ENCODE assay signal across 8 cellular contexts in the genomic region with DNA sequence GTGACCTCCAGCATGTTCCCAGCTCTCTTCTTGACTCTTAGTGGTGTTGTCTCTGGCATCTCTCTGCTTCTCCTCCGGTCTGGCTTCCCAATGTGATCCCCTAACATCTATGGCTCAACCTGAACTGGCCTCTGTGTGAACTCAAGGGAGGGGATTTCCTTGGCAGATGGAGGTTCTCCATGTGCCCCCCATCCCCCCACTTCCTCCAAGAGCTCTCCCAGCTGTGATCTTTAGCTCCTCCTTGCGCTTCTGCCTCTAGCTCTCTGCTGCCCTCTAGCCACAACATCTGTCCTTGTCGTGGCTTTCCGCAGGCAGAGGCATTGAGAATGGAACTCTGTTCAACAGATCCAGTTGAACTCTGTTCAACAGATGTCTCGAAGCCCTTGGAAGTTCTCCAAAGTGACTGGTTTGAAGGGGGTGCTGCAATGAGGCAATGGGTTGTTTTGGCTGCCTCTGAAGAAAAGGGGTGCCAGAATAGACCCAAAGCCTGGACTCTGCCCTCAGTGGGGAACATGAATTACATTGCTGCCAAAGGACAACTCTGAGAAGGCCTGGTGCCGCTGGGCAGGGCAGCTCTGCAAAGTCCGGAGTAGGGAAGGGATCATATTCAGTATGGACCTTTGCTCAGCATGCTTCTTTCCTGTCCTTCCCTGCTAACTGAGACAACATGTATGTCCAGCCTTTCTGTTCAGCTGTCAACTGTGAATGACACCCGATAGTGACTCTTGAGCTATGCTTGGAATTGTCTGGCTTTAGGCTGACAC.
DNase-seq lines count a peak whose midpoint lies in the region; ATAC-seq, FAIRE-seq and TF ChIP-seq lines count a peak whose summit lies in the region.

No MANE protein-coding gene starts in this region.

- no peaks in the 10 kb centered on the region for H4K20me1 ChIP-seq in HepG2 (ENCODE audit: insufficient read depth, low read length)

- peak; percentile 92 for DNase-seq in A172 (ENCODE audit: low spot score)
- peak; percentile 50 for DNase-seq in NCI-H345 (lab: John Stamatoyannopoulos, UW)
- DNase-seq in colonic mucosa: peak; percentile 86
- peak; percentile 67 for DNase-seq in HepG2 (ENCODE audit: low spot score)
- DNase-seq in stimulated activated CD8-positive, alpha-beta memory T cell treated with anti-CD3 and anti-CD28 coated beads, Interleukin-12 subunit alpha, Interleukin-12 subunit beta, amount 100 ng/mL, for 24 hours (ENCODE audit: extremely low read depth): peak; percentile 24

- intact Hi-C loops in colonic mucosa (cut with DNase I): loop anchor here (5.0 kb wide), 1 partner anchor 159 kb away; no protein-coding TSS in a partner anchor
- intact Hi-C loops in HepG2 (cut with micrococcal nuclease; ENCODE audit: unreplicated experiment): loop anchor here (1.0 to 5.0 kb wide), 4 partner anchors 40 to 184 kb away; a partner anchor contains a TSS

- H2AFZ ChIP-seq in HepG2 (ENCODE audit: low read length): peak overlapping the region; percentile 38

- TF ChIP-seq CTCF in colonic mucosa (IDR thresholded peaks at IDR 0.05) (peak; percentile 82), HepG2 (CRISPR knock-in tag; IDR thresholded peaks at IDR 0.05) (peak; percentile 97)

- TF ChIP-seq POLR2A in HepG2 (IDR thresholded peaks at IDR 0.05; ENCODE audit: insufficient read depth in 1 of 2, low read depth in 2 of 2, low read length in 2 of 2): no peak

- POLR2A ChIA-PET in HepG2 (lab: Yijun Ruan, JAX): interaction anchor here (0.9 to 2.1 kb wide), 11 partner anchors 11 to 442 kb away, joined by 4 to 28 read pairs (median 8); a partner anchor contains a TSS

- H3K79me2 ChIP-seq in HepG2 (ENCODE audit: insufficient read depth, low read length): no peaks in the 10 kb centered on the region

- H3K4me3 ChIP-seq in colonic mucosa: no peak overlapping the region
- peak overlapping the region in 2 of 3 experiments; percentile 21 to 45; a peak in 2 of 6 replicates for H3K4me3 ChIP-seq in HepG2 (replicated peaks in 1 of 3; ENCODE audit: insufficient read depth in 1 of 3, low read depth in 2 of 3, low read length in 3 of 3)

- H3K27ac ChIP-seq in colonic mucosa (no peak overlapping the region), HepG2 (ENCODE audit: extremely low read length, insufficient read depth, low read length) (no peak overlapping the region)

- in situ Hi-C loops in HepG2 (cut with HindIII; ENCODE audit: extremely low pct_ligation_motif_present, low pct_unique_long_range_greater_than_20kb): loop anchor here (5.0 kb wide), 1 partner anchor 59 kb away; a partner anchor contains a TSS

- 9% methylated on average over 8 of the region's 8 CpGs for WGBS in HepG2 (ENCODE audit: low lambda C conversion rate)

- no peaks in the 10 kb centered on the region for H3K36me3 ChIP-seq in colonic mucosa
- H3K36me3 ChIP-seq in HepG2 (replicated peaks in 1 of 2; ENCODE audit: control insufficient read depth in 1 of 2, insufficient read depth in 2 of 2, low read length in 2 of 2): no peaks in the 10 kb centered on the region

- H3K4me2 ChIP-seq in HepG2 (ENCODE audit: low read depth, low read length): peak overlapping the region; percentile 91

- TF ChIP-seq EP300 in HepG2 (IDR thresholded peaks at IDR 0.05; ENCODE audit: low read depth in 2 of 2, low read length in 2 of 2): no peak
- peak; percentile 64; the same call in 1 of the 2 replicates for TF ChIP-seq EP300 in HepG2 (CRISPR knock-in tag; IDR thresholded peaks at IDR 0.05; ENCODE audit: borderline replicate concordance)

- H3K9me3 ChIP-seq in colonic mucosa: no peaks in the 10 kb centered on the region
- H3K9me3 ChIP-seq in HepG2 (ENCODE audit: low read length): no peaks in the 10 kb centered on the region

- H3K4me1 ChIP-seq in colonic mucosa (no peaks in the 10 kb centered on the region), HepG2 (ENCODE audit: insufficient read depth, low read length) (peaks cover 15% of the 10 kb centered on the region)

- CTCF ChIA-PET in HepG2 (lab: Yijun Ruan, JAX; ENCODE audit: low intra/inter-chr PET ratio, low total read pairs): interaction anchor here (0.6 to 2.1 kb wide), 7 partner anchors 40 to 394 kb away, joined by 3 to 12 read pairs (median 5); a partner anchor contains a TSS

- ATAC-seq in GM18498 (IDR thresholded peaks at IDR 0.05; ENCODE audit: unreplicated experiment) (peak; percentile 83), HG03108 (IDR thresholded peaks at IDR 0.05; ENCODE audit: unreplicated experiment) (peak; percentile 94), HepG2 (peak; percentile 94)
- peak; percentile 65 to 70 for ATAC-seq in activated CD4-positive, CD25-positive, alpha-beta regulatory T cell treated with anti-CD3 and anti-CD28 coated beads, Interleukin-2, amount 50 U/mL, for 24 hours

- no TSS peak for BruUV-seq in HepG2 (replicated peaks; lab: Mats Ljungman, UMichigan)

- peak; percentile 87 for TF ChIP-seq RAD21 in HepG2 (CRISPR knock-in tag; IDR thresholded peaks at IDR 0.05)

- H3K27me3 ChIP-seq in colonic mucosa (no peaks in the 10 kb centered on the region), HepG2 (ENCODE audit: control insufficient read depth in 1 of 2, insufficient read depth in 2 of 2, low read length in 2 of 2) (no peaks in the 10 kb centered on the region)

- H3K9ac ChIP-seq in colonic mucosa (ENCODE audit: low read depth in 2 of 2, low read length in 2 of 2) (no peak overlapping the region), HepG2 (ENCODE audit: insufficient read depth, low read depth, low read length) (0 out of 2 replicates have a peak overlapping the region, but pooled peaks have one; percentile 11)

- FAIRE-seq in HepG2 (lab: Jason Lieb, UNC): peak; percentile 89

TF ChIP-seq in HepG2, 621 proteins besides CTCF, POLR2A, EP300 and RAD21 (continues in another document):
- TF ChIP-seq SMYD3 (CRISPR knock-in tag; IDR thresholded peaks at IDR 0.05): no peak
- TF ChIP-seq ZNF432 (CRISPR knock-in tag; IDR thresholded peaks at IDR 0.05; ENCODE audit: borderline replicate concordance): no peak
- TF ChIP-seq, protein P1, sequence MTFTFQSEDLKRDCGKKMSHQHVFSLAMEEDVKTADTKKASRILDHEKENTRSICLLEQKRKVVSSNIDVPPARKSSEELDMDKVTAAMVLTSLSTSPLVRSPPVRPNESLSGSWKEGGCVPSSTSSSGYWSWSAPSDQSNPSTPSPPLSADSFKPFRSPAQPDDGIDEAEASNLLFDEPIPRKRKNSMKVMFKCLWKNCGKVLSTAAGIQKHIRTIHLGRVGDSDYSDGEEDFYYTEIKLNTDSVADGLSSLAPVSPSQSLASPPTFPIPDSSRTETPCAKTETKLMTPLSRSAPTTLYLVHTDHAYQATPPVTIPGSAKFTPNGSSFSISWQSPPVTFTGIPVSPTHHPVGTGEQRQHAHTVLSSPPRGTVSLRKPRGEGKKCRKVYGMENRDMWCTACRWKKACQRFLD (CRISPR knock-in tag; IDR thresholded peaks at IDR 0.05; ENCODE audit: borderline replicate concordance): no peak
- TF ChIP-seq, protein P2, sequence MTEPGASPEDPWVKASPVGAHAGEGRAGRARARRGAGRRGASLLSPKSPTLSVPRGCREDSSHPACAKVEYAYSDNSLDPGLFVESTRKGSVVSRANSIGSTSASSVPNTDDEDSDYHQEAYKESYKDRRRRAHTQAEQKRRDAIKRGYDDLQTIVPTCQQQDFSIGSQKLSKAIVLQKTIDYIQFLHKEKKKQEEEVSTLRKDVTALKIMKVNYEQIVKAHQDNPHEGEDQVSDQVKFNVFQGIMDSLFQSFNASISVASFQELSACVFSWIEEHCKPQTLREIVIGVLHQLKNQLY (CRISPR knock-in tag; IDR thresholded peaks at IDR 0.05): no peak
- TF ChIP-seq, protein P3, sequence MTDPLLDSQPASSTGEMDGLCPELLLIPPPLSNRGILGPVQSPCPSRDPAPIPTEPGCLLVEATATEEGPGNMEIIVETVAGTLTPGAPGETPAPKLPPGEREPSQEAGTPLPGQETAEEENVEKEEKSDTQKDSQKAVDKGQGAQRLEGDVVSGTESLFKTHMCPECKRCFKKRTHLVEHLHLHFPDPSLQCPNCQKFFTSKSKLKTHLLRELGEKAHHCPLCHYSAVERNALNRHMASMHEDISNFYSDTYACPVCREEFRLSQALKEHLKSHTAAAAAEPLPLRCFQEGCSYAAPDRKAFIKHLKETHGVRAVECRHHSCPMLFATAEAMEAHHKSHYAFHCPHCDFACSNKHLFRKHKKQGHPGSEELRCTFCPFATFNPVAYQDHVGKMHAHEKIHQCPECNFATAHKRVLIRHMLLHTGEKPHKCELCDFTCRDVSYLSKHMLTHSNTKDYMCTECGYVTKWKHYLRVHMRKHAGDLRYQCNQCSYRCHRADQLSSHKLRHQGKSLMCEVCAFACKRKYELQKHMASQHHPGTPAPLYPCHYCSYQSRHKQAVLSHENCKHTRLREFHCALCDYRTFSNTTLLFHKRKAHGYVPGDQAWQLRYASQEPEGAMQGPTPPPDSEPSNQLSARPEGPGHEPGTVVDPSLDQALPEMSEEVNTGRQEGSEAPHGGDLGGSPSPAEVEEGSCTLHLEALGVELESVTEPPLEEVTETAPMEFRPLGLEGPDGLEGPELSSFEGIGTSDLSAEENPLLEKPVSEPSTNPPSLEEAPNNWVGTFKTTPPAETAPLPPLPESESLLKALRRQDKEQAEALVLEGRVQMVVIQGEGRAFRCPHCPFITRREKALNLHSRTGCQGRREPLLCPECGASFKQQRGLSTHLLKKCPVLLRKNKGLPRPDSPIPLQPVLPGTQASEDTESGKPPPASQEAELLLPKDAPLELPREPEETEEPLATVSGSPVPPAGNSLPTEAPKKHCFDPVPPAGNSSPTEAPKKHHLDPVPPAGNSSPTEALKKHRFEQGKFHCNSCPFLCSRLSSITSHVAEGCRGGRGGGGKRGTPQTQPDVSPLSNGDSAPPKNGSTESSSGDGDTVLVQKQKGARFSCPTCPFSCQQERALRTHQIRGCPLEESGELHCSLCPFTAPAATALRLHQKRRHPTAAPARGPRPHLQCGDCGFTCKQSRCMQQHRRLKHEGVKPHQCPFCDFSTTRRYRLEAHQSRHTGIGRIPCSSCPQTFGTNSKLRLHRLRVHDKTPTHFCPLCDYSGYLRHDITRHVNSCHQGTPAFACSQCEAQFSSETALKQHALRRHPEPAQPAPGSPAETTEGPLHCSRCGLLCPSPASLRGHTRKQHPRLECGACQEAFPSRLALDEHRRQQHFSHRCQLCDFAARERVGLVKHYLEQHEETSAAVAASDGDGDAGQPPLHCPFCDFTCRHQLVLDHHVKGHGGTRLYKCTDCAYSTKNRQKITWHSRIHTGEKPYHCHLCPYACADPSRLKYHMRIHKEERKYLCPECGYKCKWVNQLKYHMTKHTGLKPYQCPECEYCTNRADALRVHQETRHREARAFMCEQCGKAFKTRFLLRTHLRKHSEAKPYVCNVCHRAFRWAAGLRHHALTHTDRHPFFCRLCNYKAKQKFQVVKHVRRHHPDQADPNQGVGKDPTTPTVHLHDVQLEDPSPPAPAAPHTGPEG (CRISPR knock-in tag; IDR thresholded peaks at IDR 0.05): no peak
- TF ChIP-seq POLR2AphosphoS5 (IDR thresholded peaks at IDR 0.05; ENCODE audit: low read depth, low read length): no peak
- no peak for TF ChIP-seq ZFX (CRISPR knock-in tag; IDR thresholded peaks at IDR 0.05; ENCODE audit: low read depth)
- TF ChIP-seq ZNF549 (CRISPR knock-in tag; IDR thresholded peaks at IDR 0.05): no peak
- TF ChIP-seq RELA (CRISPR knock-in tag; IDR thresholded peaks at IDR 0.05): 0 out of 2 replicates have a peak, but pooled peaks have one; percentile 61
- TF ChIP-seq BCL6 (CRISPR knock-in tag; IDR thresholded peaks at IDR 0.05): peak; percentile 22; the same call in 1 of the 2 replicates
- no peak for TF ChIP-seq BORCS8-MEF2B (CRISPR knock-in tag; IDR thresholded peaks at IDR 0.05)

Comparison
In these comparisons a context has a peak if more than half of its experiments do, and no peak if none do; other contexts are left out.
1. DNase-seq: peak in every context shown above with its lines; median percentile 92 in A172; 86 in colonic mucosa; 67 in HepG2; 50 in NCI-H345; 24 in stimulated activated CD8-positive, alpha-beta memory T cell treated with anti-CD3 and anti-CD28 coated beads, Interleukin-12 subunit alpha, Interleukin-12 subunit beta, amount 100 ng/mL, for 24 hours.